ENCODE assay signal across 10 cellular contexts in the genomic region with DNA sequence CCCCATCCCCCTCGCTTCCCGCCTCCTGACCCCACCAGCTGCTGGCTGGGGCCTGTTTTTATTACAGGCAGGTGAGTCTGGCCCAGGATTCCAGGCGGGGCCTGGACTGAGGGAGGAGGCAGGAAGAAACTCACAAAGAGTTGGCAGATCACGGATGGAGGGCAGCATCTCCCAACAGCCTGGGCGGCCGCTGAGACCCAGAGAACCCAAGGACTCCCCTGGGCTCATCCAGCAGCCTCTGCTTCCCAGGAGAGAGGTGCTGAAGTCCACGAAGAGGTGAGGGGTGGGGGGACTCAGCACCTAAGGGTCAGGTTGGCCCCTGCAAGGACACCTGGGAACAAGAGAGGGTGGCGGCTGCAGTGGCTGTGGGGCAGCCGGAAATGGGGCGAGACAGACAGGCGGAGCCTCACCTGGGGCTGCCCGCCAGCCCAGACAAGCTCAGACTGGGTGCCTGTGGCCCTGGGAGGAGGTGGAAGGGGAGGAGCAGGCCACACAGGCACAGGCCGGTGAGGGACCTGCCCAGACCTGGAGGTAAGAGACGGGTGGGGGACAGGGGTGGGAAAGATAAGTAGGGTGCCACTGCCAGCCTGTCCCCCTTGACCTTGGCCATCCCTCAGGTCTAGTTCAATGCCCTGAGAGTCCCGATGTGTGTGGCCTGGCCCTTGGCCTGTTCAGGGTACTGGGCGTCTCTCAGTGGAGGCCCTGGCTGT. TPM values are rescaled to one million over a fixed set of nuclear protein-coding genes. Genes with fewer than 3 reads are reported as not detected.
DNase-seq lines count a peak whose midpoint lies in the region; ATAC-seq, FAIRE-seq and TF ChIP-seq lines count a peak whose summit lies in the region.
"Had no signal": no experiment of that assay in that cellular context is flagged by ENCODE, and none has a peak within 500 bp of the region (broad histone marks: within the 10 kb centered on the region; RNA-seq: fewer than 3 reads in every experiment).

No MANE protein-coding gene starts in this region.

- H3K27ac ChIP-seq in osteoblast (ENCODE audit: low read depth, low read length) = no peak overlapping the region

- H3K27me3 ChIP-seq in bronchial epithelial cell (ENCODE audit: control insufficient read depth, insufficient read depth, low read length) (no peaks in the 10 kb centered on the region), osteoblast (ENCODE audit: insufficient read depth, low read length) (no peaks in the 10 kb centered on the region)

- H3K36me3 ChIP-seq in bronchial epithelial cell (ENCODE audit: control insufficient read depth, insufficient read depth, low read length) = peaks cover 8% of the 10 kb centered on the region
- H3K36me3 ChIP-seq in osteoblast (ENCODE audit: insufficient read depth, low read length) = no peaks in the 10 kb centered on the region

- peaks cover 12% of the 10 kb centered on the region for H3K4me1 ChIP-seq in osteoblast (ENCODE audit: insufficient read depth, low read length)

- H2AFZ ChIP-seq in osteoblast (ENCODE audit: low read length) = no peak overlapping the region

- no peak for FAIRE-seq in bronchial epithelial cell (lab: Jason Lieb, UNC)

- DNase-seq in COR-L47 (lab: John Stamatoyannopoulos, UW) = peak; percentile 81
- peak; percentile 11 for DNase-seq in NCI-H2081 treated with DMSO at 0.1 percent for 48 hours (lab: John Stamatoyannopoulos, UW)
- DNase-seq in bronchial epithelial cell (ENCODE audit: low read depth) = peak; percentile 89
- DNase-seq in osteoblast (ENCODE audit: insufficient read length, low spot score, missing footprints) = peak; percentile 62
- no peak for DNase-seq in nucleus accumbens (lab: John Stamatoyannopoulos, UW)
- no peak for DNase-seq in stimulated activated naive CD4-positive, alpha-beta T cell treated with Interleukin-2 at 50 U/mL for 16 hours (lab: John Stamatoyannopoulos, UW)
- DNase-seq: NCI-H226; stimulated activated CD8-positive, alpha-beta memory T cell treated with anti-CD3 and anti-CD28 coated beads, Interleukin-4, amount 100 ng/mL, for 48 hours had no signal

- ATAC-seq in HG03139 (IDR thresholded peaks at IDR 0.05; ENCODE audit: unreplicated experiment) (no peak), GM18861 (IDR thresholded peaks at IDR 0.05; ENCODE audit: unreplicated experiment) (no peak)

- no peak overlapping the region for H3K4me2 ChIP-seq in osteoblast (ENCODE audit: insufficient read depth, low read length)

- no peaks in the 10 kb centered on the region for H3K79me2 ChIP-seq in osteoblast (ENCODE audit: insufficient read depth, low read length)

- H4K20me1 ChIP-seq in osteoblast (ENCODE audit: insufficient read depth, low read length) = no peaks in the 10 kb centered on the region

- TF ChIP-seq CTCF in bronchial epithelial cell (IDR thresholded peaks at IDR 0.05; ENCODE audit: insufficient read depth, low read length, severe bottlenecking) (no peak), osteoblast (IDR thresholded peaks at IDR 0.05; ENCODE audit: extremely low read depth, low read depth, low read length) (no peak)

- H3K9me3 ChIP-seq in osteoblast (ENCODE audit: low read depth, low read length) = no peaks in the 10 kb centered on the region

- H3K4me3 ChIP-seq in bronchial epithelial cell (ENCODE audit: low read depth, low read length) (peak overlapping the region; percentile 56), osteoblast (ENCODE audit: insufficient read depth, low read length) (no peak overlapping the region)

RNA-seq across cellular contexts. Expression of a gene that starts 8.7 kb away (rescaled TPM):
- 21.1 and 45.3 TPM in 2 replicates for total RNA-seq in bronchial epithelial cell
- 0.29 and 0.72 TPM in 2 replicates for total RNA-seq in osteoblast

RNA-seq across cellular contexts. Expression of a gene that starts 48.3 kb away (rescaled TPM):
- total RNA-seq in bronchial epithelial cell (0.13 TPM in 1 of 2 replicates, not detected in the other), osteoblast (not detected in 2 replicates)

Comparison
In these comparisons a context has a peak if more than half of its experiments do, and no peak if none do; other contexts are left out.
1. DNase-seq: peak in COR-L47 (single experiment), NCI-H2081 treated with DMSO at 0.1 percent for 48 hours (single experiment), bronchial epithelial cell (single experiment) and osteoblast (single experiment); none in nucleus accumbens (0 of 56) and stimulated activated naive CD4-positive, alpha-beta T cell treated with Interleukin-2 at 50 U/mL for 16 hours (single experiment).
2. RNA of a gene that starts 8.7 kb away (total RNA-seq): 21.1 to 45.3 TPM in bronchial epithelial cell; 0.29 to 0.72 TPM in osteoblast; every median in the first group is over 10 times any median in the second.